Comparison of ENCODE assay signal across 8 cellular contexts in the genomic region with DNA sequence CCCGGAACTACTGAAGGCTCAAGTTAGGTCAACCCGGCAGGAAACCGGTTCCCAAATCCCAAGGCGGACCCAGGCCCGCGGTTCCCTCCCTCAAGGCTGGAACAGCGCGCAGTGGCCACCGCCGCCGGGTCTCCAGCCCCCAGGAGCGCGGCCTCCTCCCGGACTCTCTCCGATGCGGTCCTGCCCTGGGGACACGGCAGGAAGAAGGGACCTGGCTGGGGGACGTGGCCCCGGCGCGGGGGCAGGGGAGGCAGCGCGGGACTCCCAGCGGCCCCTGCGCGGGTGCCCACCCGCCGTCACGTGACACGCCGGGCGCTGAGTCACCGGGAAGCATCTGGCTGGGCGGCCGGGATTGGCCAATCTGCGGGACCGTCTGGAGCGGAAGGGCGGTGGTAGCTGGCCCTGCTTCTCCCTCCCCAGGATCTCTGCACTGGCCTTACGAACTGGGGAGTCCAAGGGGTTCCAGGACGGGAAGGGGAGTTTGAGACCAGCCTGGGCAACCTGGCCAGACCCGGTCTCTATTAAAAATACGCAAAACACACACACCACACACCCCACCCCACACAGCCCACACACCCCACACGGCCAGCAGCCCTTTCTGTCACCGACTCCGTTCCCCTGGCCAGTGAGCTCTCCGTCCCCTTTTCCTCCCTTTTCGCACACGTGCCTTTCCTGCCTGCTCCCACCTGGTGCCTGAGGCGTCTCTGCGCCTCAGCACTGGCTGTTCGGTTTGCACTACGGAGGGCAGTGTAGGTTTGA. TPM values are rescaled to one million over a fixed set of nuclear protein-coding genes. Genes with fewer than 3 reads are reported as not detected.
DNase-seq lines count a peak whose midpoint lies in the region; ATAC-seq, FAIRE-seq and TF ChIP-seq lines count a peak whose summit lies in the region.

No MANE protein-coding gene starts in this region.

- H3K27ac ChIP-seq in OCI-LY1 (ENCODE audit: low read depth, low read length, poor library complexity, severe bottlenecking) (peak overlapping the region; percentile 90), endothelial cell of umbilical vein (ENCODE audit: insufficient read depth, low read depth, low read length) (peak overlapping the region; percentile 88)

- peak; percentile 99 for FAIRE-seq in endothelial cell of umbilical vein (lab: Jason Lieb, UNC)

- peak; percentile 93 for DNase-seq in Caki2 (ENCODE audit: low read depth)
- DNase-seq in HuH-7 (ENCODE audit: low spot score): peak; percentile 87
- DNase-seq in activated CD8-positive, alpha-beta memory T cell treated with anti-CD3 and anti-CD28 coated beads, Interleukin-2, amount 50 U/mL, for 48 hours: peak; percentile 96
- DNase-seq in endothelial cell of umbilical vein (ENCODE audit: low read depth, low spot score): peak; percentile 94
- DNase-seq in stimulated activated CD8-positive, alpha-beta memory T cell treated with anti-CD3 and anti-CD28 coated beads, Interleukin-4, amount 100 ng/mL, for 1 hour (ENCODE audit: low read depth in 2 of 2, low spot score in 1 of 2): peak; percentile 82

- no peak overlapping the region for H2AFZ ChIP-seq in OCI-LY1 (ENCODE audit: low read length)
- H2AFZ ChIP-seq in endothelial cell of umbilical vein (ENCODE audit: low read depth, low read length): no peak overlapping the region

- CTCF ChIA-PET in endothelial cell of umbilical vein (lab: Charles Lee): interaction anchor here (0.7 to 7.9 kb wide), 9 partner anchors 9 to 61 kb away, joined by 3 to 247 read pairs (median 6); a partner anchor contains a TSS

- TF ChIP-seq CTCF in OCI-LY1 (IDR thresholded peaks at IDR 0.05; ENCODE audit: low read length) (no peak), endothelial cell of umbilical vein (IDR thresholded peaks at IDR 0.05; ENCODE audit: extremely low read depth in 1 of 2, insufficient read depth in 1 of 2, low read depth in 1 of 2, low read length in 2 of 2) (no peak)

- BruUV-seq in endothelial cell of umbilical vein (replicated peaks; lab: Mats Ljungman, UMichigan): no TSS peak

- H3K4me2 ChIP-seq in OCI-LY1 (ENCODE audit: low read length) (peak overlapping the region; percentile 97), endothelial cell of umbilical vein (ENCODE audit: insufficient read depth, low read length) (peak overlapping the region; percentile 78)

- H3K4me1 ChIP-seq in OCI-LY1 (ENCODE audit: insufficient read depth, low read length, severe bottlenecking): peaks cover 41% of the 10 kb centered on the region
- H3K4me1 ChIP-seq in endothelial cell of umbilical vein (ENCODE audit: control insufficient read depth, extremely low read depth, insufficient read depth, low read length): peaks cover 26% of the 10 kb centered on the region
- peaks cover 47% of the 10 kb centered on the region for H3K4me1 ChIP-seq in mononuclear cell (ENCODE audit: insufficient read depth, low read length)

- H3K9ac ChIP-seq in OCI-LY1 (ENCODE audit: low read length) (peak overlapping the region; percentile 96), endothelial cell of umbilical vein (replicated peaks; ENCODE audit: extremely low read depth, insufficient read depth, low read length) (peak overlapping the region; percentile 94)

- H3K79me2 ChIP-seq in OCI-LY1 (ENCODE audit: insufficient read depth, low read length) (no peaks in the 10 kb centered on the region), endothelial cell of umbilical vein (ENCODE audit: control insufficient read depth, insufficient read depth, low read length) (peaks cover 24% of the 10 kb centered on the region)

- POLR2A ChIA-PET in endothelial cell of umbilical vein (lab: Charles Lee): interaction anchor here (0.6 to 6.4 kb wide), 7 partner anchors 10 to 202 kb away, joined by 3 to 283 read pairs (median 5); a partner anchor contains a TSS

- in situ Hi-C loops in Caki2 (cut with HindIII; ENCODE audit: low pct_unique_long_range_greater_than_20kb, low sequenced_read_pairs): no loop called here

- ATAC-seq in GM21423 (IDR thresholded peaks at IDR 0.05; ENCODE audit: unreplicated experiment): peak; percentile 77

- H3F3A ChIP-seq in OCI-LY1 (ENCODE audit: insufficient read depth, low read length): peaks cover 11% of the 10 kb centered on the region

- no peaks in the 10 kb centered on the region for H3K36me3 ChIP-seq in OCI-LY1 (ENCODE audit: insufficient read depth, low read length)
- no peaks in the 10 kb centered on the region for H3K36me3 ChIP-seq in endothelial cell of umbilical vein (ENCODE audit: control insufficient read depth in 2 of 2, extremely low read depth in 1 of 2, insufficient read depth in 2 of 2, low read length in 2 of 2)

- H3K9me1 ChIP-seq in endothelial cell of umbilical vein (replicated peaks; ENCODE audit: control insufficient read depth, extremely low read depth, insufficient read depth, low read length): no peaks in the 10 kb centered on the region

- H3K4me3 ChIP-seq in OCI-LY1 (ENCODE audit: low read depth, low read length, poor library complexity, severe bottlenecking) (peak overlapping the region; percentile 76), endothelial cell of umbilical vein (replicated peaks in 1 of 3; ENCODE audit: insufficient read depth in 1 of 3, low read depth in 1 of 3, low read length in 3 of 3) (peak overlapping the region; percentile 35 to 56 (median 54)), mononuclear cell (ENCODE audit: low read length) (peak overlapping the region; percentile 85)

- H3K9me3 ChIP-seq in OCI-LY1 (ENCODE audit: low read length): no peaks in the 10 kb centered on the region
- H3K9me3 ChIP-seq in endothelial cell of umbilical vein (replicated peaks; ENCODE audit: control insufficient read depth, insufficient read depth, low read length): no peaks in the 10 kb centered on the region
- no peaks in the 10 kb centered on the region for H3K9me3 ChIP-seq in mononuclear cell (ENCODE audit: low read depth, low read length)

- peak; percentile 95 for TF ChIP-seq POLR2A in endothelial cell of umbilical vein (IDR thresholded peaks at IDR 0.05; ENCODE audit: low read depth, low read length)

- no peaks in the 10 kb centered on the region for H3K9me2 ChIP-seq in OCI-LY1 (ENCODE audit: low read depth, low read length)

- dilution Hi-C loops in endothelial cell of umbilical vein (cut with MboI; ENCODE audit: extremely low pct_ligation_motif_present, low sequenced_read_pairs): no loop called here

- H3K27me3 ChIP-seq in OCI-LY1 (ENCODE audit: insufficient read depth, low read length) (no peaks in the 10 kb centered on the region), endothelial cell of umbilical vein (ENCODE audit: control insufficient read depth in 2 of 2, insufficient read depth in 2 of 2, low read length in 2 of 2) (no peaks in the 10 kb centered on the region), mononuclear cell (ENCODE audit: insufficient read depth, low read length) (no peaks in the 10 kb centered on the region)

- H4K20me1 ChIP-seq in OCI-LY1 (ENCODE audit: insufficient read depth, low read length) (no peaks in the 10 kb centered on the region), endothelial cell of umbilical vein (replicated peaks; ENCODE audit: control insufficient read depth, extremely low read depth, insufficient read depth, low read length) (no peaks in the 10 kb centered on the region)

- intact Hi-C loops in endothelial cell of umbilical vein (cut with micrococcal nuclease): loop anchor here (1.0 to 2.0 kb wide), 4 partner anchors 10 to 95 kb away; a partner anchor contains a TSS

TF ChIP-seq in endothelial cell of umbilical vein, 7 proteins besides CTCF, POLR2A, EP300 and RAD21 (continues in another document):
- no peak for TF ChIP-seq MYC (IDR thresholded peaks at IDR 0.05; ENCODE audit: low read depth, low read length)
- peak; percentile 91 for TF ChIP-seq FOS (IDR thresholded peaks at IDR 0.05; ENCODE audit: borderline replicate concordance, insufficient read depth, low read length)
- TF ChIP-seq POLR2AphosphoS5 (IDR thresholded peaks at IDR 0.05; ENCODE audit: insufficient read depth, low read depth, low read length): peak; percentile 96
- no peak for TF ChIP-seq GATA2 (IDR thresholded peaks at IDR 0.05; ENCODE audit: insufficient read depth, insufficient read length, low read depth, low read length)

RNA-seq across cellular contexts. Expression of a gene that starts 21.4 kb away (rescaled TPM):
- total RNA-seq in Caki2 (2014; rRNA removed; shearing (Covaris generic); ENCODE audit: low replicate concordance): 107 and 234 TPM in 2 replicates
- total RNA-seq in endothelial cell of umbilical vein: 7,529 and 7,700 TPM in 2 replicates
- 394 and 491 TPM in 2 replicates for polyA plus RNA-seq in endothelial cell of umbilical vein
- 47.1 and 87.3 TPM in 2 replicates for polyA plus RNA-seq in endothelial cell of umbilical vein (2011; cell fraction: cytosol; rRNA removed)
- 5,514 and 5,703 TPM in 2 replicates for polyA plus RNA-seq in endothelial cell of umbilical vein (2011; cell fraction: nucleus; rRNA removed)
- 638 and 920 TPM in 2 replicates for polyA plus RNA-seq in endothelial cell of umbilical vein (2012)
- polyA minus RNA-seq in endothelial cell of umbilical vein: 8,330 and 9,132 TPM in 2 replicates
- polyA minus RNA-seq in endothelial cell of umbilical vein (2011; cell fraction: cytosol; rRNA and poly(A)+ RNA removed): 1,996 TPM
- 28,697 and 33,573 TPM in 2 replicates for polyA minus RNA-seq in endothelial cell of umbilical vein (2011; cell fraction: nucleus; rRNA and poly(A)+ RNA removed)
- total RNA-seq in mononuclear cell: 22,943 TPM

RNA-seq across cellular contexts. Expression of a gene that starts 47.4 kb away (rescaled TPM):
- total RNA-seq in Caki2 (2014; rRNA removed; shearing (Covaris generic); ENCODE audit: low replicate concordance): 42.2 and 58.0 TPM in 2 replicates
- total RNA-seq in endothelial cell of umbilical vein: 88.2 and 88.7 TPM in 2 replicates
- 126 and 153 TPM in 2 replicates for polyA plus RNA-seq in endothelial cell of umbilical vein
- polyA plus RNA-seq in endothelial cell of umbilical vein (2011; cell fraction: cytosol; rRNA removed): 95.1 and 111 TPM in 2 replicates
- polyA plus RNA-seq in endothelial cell of umbilical vein (2011; cell fraction: nucleus; rRNA removed): 143 and 176 TPM in 2 replicates
- 53.3 and 68.2 TPM in 2 replicates for polyA plus RNA-seq in endothelial cell of umbilical vein (2012)
- polyA minus RNA-seq in endothelial cell of umbilical vein: 50.9 and 74.3 TPM in 2 replicates
- polyA minus RNA-seq in endothelial cell of umbilical vein (2011; cell fraction: cytosol; rRNA and poly(A)+ RNA removed): 57.2 TPM
- 38.2 and 51.4 TPM in 2 replicates for polyA minus RNA-seq in endothelial cell of umbilical vein (2011; cell fraction: nucleus; rRNA and poly(A)+ RNA removed)
- 36.4 TPM for total RNA-seq in mononuclear cell

RNA-seq across cellular contexts. Expression of a gene that starts 54.9 kb away (rescaled TPM):
- 2.3 and 8.7 TPM in 2 replicates for total RNA-seq in Caki2 (2014; rRNA removed; shearing (Covaris generic); ENCODE audit: low replicate concordance)
- total RNA-seq in endothelial cell of umbilical vein: 957 and 1,053 TPM in 2 replicates
- 34.4 and 43.3 TPM in 2 replicates for polyA plus RNA-seq in endothelial cell of umbilical vein
- polyA plus RNA-seq in endothelial cell of umbilical vein (2011; cell fraction: cytosol; rRNA removed): 15.1 and 49.9 TPM in 2 replicates
- polyA plus RNA-seq in endothelial cell of umbilical vein (2011; cell fraction: nucleus; rRNA removed): 443 and 462 TPM in 2 replicates
- 254 and 310 TPM in 2 replicates for polyA plus RNA-seq in endothelial cell of umbilical vein (2012)
- 900 and 1,086 TPM in 2 replicates for polyA minus RNA-seq in endothelial cell of umbilical vein
- polyA minus RNA-seq in endothelial cell of umbilical vein (2011; cell fraction: cytosol; rRNA and poly(A)+ RNA removed): 31.7 TPM
- polyA minus RNA-seq in endothelial cell of umbilical vein (2011; cell fraction: nucleus; rRNA and poly(A)+ RNA removed): 1,191 and 1,444 TPM in 2 replicates
- 198 TPM for total RNA-seq in mononuclear cell

Comparison
In these comparisons a context has a peak if more than half of its experiments do, and no peak if none do; other contexts are left out.
1. Peak in every context shown above with its lines: DNase-seq, ATAC-seq, H3K4me3 ChIP-seq and H3K27ac ChIP-seq.
2. RNA of a gene that starts 21.4 kb away (total RNA-seq): 22,943 TPM in mononuclear cell (single experiment) and 7,529 to 7,700 TPM in endothelial cell of umbilical vein; 107 to 234 TPM in Caki2; every median in the first group is over 10 times any median in the second.
3. RNA of a gene that starts 54.9 kb away (total RNA-seq): 957 to 1,053 TPM in endothelial cell of umbilical vein and 198 TPM in mononuclear cell (single experiment); 2.3 to 8.7 TPM in Caki2; every median in the first group is over 10 times any median in the second.